Comparison of ENCODE assay signal across 1 cellular context in genomic region chr3:139416275-139416674, GRCh38.
TF ChIP-seq lines count a peak whose summit lies in the region.

No MANE protein-coding gene starts in this region.

TF ChIP-seq in K562, 482 proteins besides CTCF, POLR2A, EP300 and RAD21 (continued from another document):
- TF ChIP-seq ZBTB5 (IDR thresholded peaks at IDR 0.05) (no peak), ZNF354B (CRISPR knock-in tag; IDR thresholded peaks at IDR 0.05) (peak; percentile 52; the same call in 1 of the 2 replicates), AFF4 (CRISPR knock-in tag; IDR thresholded peaks at IDR 0.05) (no peak), BMI1 (IDR thresholded peaks at IDR 0.05; ENCODE audit: low read length) (no peak), POLR2AphosphoS2 (IDR thresholded peaks at IDR 0.05; ENCODE audit: low read length) (no peak), ZNF316 (IDR thresholded peaks at IDR 0.05) (peak; percentile 56; the same call in 1 of the 2 replicates)
